2 cellular contexts compared by ENCODE assay signal in genomic region chr6:3814539-3814938, GRCh38.
A peak's percentile ranks its signal among the peaks of the same experiment; 100 is the strongest.
TF ChIP-seq lines count a peak whose summit lies in the region.

No MANE protein-coding gene starts in this region.

TF ChIP-seq in HepG2, 621 proteins besides CTCF, POLR2A, EP300 and RAD21:
- peak; percentile 62; the same call in 1 of the 2 replicates for TF ChIP-seq CEBPB (IDR thresholded peaks at IDR 0.05; ENCODE audit: borderline replicate concordance, low read depth, low read length)
- TF ChIP-seq FLYWCH1 (CRISPR knock-in tag; IDR thresholded peaks at IDR 0.05), result no peak
- TF ChIP-seq ZNF30 (CRISPR knock-in tag; IDR thresholded peaks at IDR 0.05), result no peak
- no peak for TF ChIP-seq CBX5 (CRISPR knock-in tag; IDR thresholded peaks at IDR 0.05; ENCODE audit: borderline replicate concordance)
- no peak for TF ChIP-seq ZSCAN21 (CRISPR knock-in tag; IDR thresholded peaks at IDR 0.05; ENCODE audit: borderline replicate concordance)
- TF ChIP-seq, protein P1, sequence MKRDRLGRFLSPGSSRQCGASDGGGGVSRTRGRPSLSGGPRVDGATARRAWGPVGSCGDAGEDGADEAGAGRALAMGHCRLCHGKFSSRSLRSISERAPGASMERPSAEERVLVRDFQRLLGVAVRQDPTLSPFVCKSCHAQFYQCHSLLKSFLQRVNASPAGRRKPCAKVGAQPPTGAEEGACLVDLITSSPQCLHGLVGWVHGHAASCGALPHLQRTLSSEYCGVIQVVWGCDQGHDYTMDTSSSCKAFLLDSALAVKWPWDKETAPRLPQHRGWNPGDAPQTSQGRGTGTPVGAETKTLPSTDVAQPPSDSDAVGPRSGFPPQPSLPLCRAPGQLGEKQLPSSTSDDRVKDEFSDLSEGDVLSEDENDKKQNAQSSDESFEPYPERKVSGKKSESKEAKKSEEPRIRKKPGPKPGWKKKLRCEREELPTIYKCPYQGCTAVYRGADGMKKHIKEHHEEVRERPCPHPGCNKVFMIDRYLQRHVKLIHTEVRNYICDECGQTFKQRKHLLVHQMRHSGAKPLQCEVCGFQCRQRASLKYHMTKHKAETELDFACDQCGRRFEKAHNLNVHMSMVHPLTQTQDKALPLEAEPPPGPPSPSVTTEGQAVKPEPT (CRISPR knock-in tag; IDR thresholded peaks at IDR 0.05; ENCODE audit: low read depth), result no peak
- TF ChIP-seq ZNF550 (CRISPR knock-in tag; IDR thresholded peaks at IDR 0.05; ENCODE audit: borderline replicate concordance), result no peak
- TF ChIP-seq SRF (IDR thresholded peaks at IDR 0.05; ENCODE audit: low read depth, low read length), result no peak
- no peak for TF ChIP-seq ZNF275 (CRISPR knock-in tag; IDR thresholded peaks at IDR 0.05; ENCODE audit: borderline replicate concordance)

TF ChIP-seq in H1, 55 proteins besides CTCF, POLR2A, EP300 and RAD21:
- no peak for TF ChIP-seq CHD1 (IDR thresholded peaks at IDR 0.05; ENCODE audit: low read depth, low read length)
- no peak for TF ChIP-seq HDAC6 (IDR thresholded peaks at IDR 0.05; ENCODE audit: low read depth, low read length)
- no peak for TF ChIP-seq JUN (IDR thresholded peaks at IDR 0.05; ENCODE audit: low read depth, low read length)
- no peak for TF ChIP-seq POLR2AphosphoS5 (IDR thresholded peaks at IDR 0.05; ENCODE audit: low read depth, low read length)
- no peak for TF ChIP-seq SP1 (IDR thresholded peaks at IDR 0.05; ENCODE audit: low read depth, low read length)
- no peak for TF ChIP-seq RXRA (IDR thresholded peaks at IDR 0.05; ENCODE audit: insufficient read depth, low read depth, low read length)
- no peak for TF ChIP-seq TAF7 (optimal IDR thresholded peaks at IDR 0.05; ENCODE audit: borderline replicate concordance, low read depth, low read length)
- no peak for TF ChIP-seq GTF2F1 (IDR thresholded peaks at IDR 0.05; ENCODE audit: borderline replicate concordance, low read depth, low read length)
- TF ChIP-seq BCL11A (IDR thresholded peaks at IDR 0.05; ENCODE audit: low read depth in 2 of 2, low read length in 2 of 2), result no peak
- TF ChIP-seq TAF1 (IDR thresholded peaks at IDR 0.05; ENCODE audit: low read depth, low read length), result no peak
- no peak for TF ChIP-seq CREB1 (IDR thresholded peaks at IDR 0.05)
- no peak for TF ChIP-seq CBX8 (IDR thresholded peaks at IDR 0.05; ENCODE audit: borderline replicate concordance, low read depth, low read length)
- TF ChIP-seq RNF2 (IDR thresholded peaks at IDR 0.05; ENCODE audit: borderline replicate concordance, low read depth, low read length, missing control alignments, poor library complexity, severe bottlenecking), result no peak
